8 cellular contexts compared by ENCODE assay signal in the genomic region with DNA sequence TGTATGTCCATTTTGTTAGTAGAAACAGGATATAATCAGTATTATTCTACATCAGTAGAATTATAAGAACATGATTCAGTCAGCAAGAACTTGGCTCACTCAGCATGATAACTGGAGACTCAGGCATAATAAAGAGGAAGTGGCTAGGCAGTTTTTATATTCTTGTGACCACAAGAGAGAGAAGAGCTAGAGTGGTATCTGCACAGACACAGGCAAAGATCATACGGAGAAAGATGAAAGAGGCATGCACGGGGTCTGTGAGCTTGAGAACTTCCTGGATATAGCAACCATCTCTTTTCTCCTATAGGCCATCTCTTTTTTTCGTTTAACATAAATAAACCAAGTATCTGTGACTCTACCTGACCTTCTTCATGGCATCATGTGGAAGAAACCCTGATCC. TPM values are rescaled to one million over a fixed set of nuclear protein-coding genes. Genes with fewer than 3 reads are reported as not detected.
DNase-seq lines count a peak whose midpoint lies in the region; ATAC-seq and TF ChIP-seq lines count a peak whose summit lies in the region.

No MANE protein-coding gene starts in this region.

- no peaks in the 10 kb centered on the region for H3K36me3 Mint-ChIP-seq in activated T-cell treated with anti-CD3 and anti-CD28 coated beads, Interleukin-2, amount 50 U/mL, for 24 hours (ENCODE audit: low read depth)
- H3K36me3 Mint-ChIP-seq in immature natural killer cell = no peaks in the 10 kb centered on the region

- no peaks in the 10 kb centered on the region for H3K9me3 Mint-ChIP-seq in activated T-cell treated with anti-CD3 and anti-CD28 coated beads, Interleukin-2, amount 50 U/mL, for 24 hours
- no peaks in the 10 kb centered on the region for H3K9me3 Mint-ChIP-seq in immature natural killer cell

- peak; percentile 92 for DNase-seq in GM12865 (ENCODE audit: low read depth)
- DNase-seq in activated T-cell treated with anti-CD3 and anti-CD28 coated beads, Interleukin-2, amount 50 U/mL, for 24 hours = no peak
- peak; percentile 57 to 73 (median 66) for DNase-seq in immature natural killer cell
- no peak for DNase-seq in NCI-H1417 treated with DMSO at 0.1 percent for 48 hours (lab: John Stamatoyannopoulos, UW)
- no peak for DNase-seq in epidermal melanocyte (ENCODE audit: insufficient read length, low spot score)
- no peak for DNase-seq in NCI-H1436 (lab: John Stamatoyannopoulos, UW)

- peak overlapping the region; percentile 87 for H3K27ac Mint-ChIP-seq in activated T-cell treated with anti-CD3 and anti-CD28 coated beads, Interleukin-2, amount 50 U/mL, for 24 hours
- peak overlapping the region; percentile 60 to 95 (median 87) for H3K27ac Mint-ChIP-seq in immature natural killer cell

- no peak overlapping the region for H3K4me3 ChIP-seq in GM12865 (ENCODE audit: low read depth, low read length)

- H3K27ac ChIP-seq in KOPT-K1 (ENCODE audit: low read depth, low read length, poor library complexity, severe bottlenecking) = peak overlapping the region; percentile 79

- H3K4me3 Mint-ChIP-seq in activated T-cell treated with anti-CD3 and anti-CD28 coated beads, Interleukin-2, amount 50 U/mL, for 24 hours = peak overlapping the region; percentile 6
- peak overlapping the region; percentile 12 to 68 (median 62) for H3K4me3 Mint-ChIP-seq in immature natural killer cell

- peak; percentile 100 for ATAC-seq in GM21619 (IDR thresholded peaks at IDR 0.05; ENCODE audit: unreplicated experiment)

- H3K36me3 ChIP-seq in KOPT-K1 (ENCODE audit: insufficient read depth, low read length) = no peaks in the 10 kb centered on the region

- TF ChIP-seq CTCF in GM12865 (IDR thresholded peaks at IDR 0.05; ENCODE audit: insufficient read depth, low read depth, low read length, missing control alignments) = no peak

- H3K9me3 ChIP-seq in KOPT-K1 (ENCODE audit: insufficient read depth, low read length, poor library complexity, severe bottlenecking) = no peaks in the 10 kb centered on the region

- peaks cover 68% of the 10 kb centered on the region for H3K4me1 Mint-ChIP-seq in activated T-cell treated with anti-CD3 and anti-CD28 coated beads, Interleukin-2, amount 50 U/mL, for 24 hours (ENCODE audit: low read depth)
- H3K4me1 Mint-ChIP-seq in immature natural killer cell = peaks cover 64 to 69% of the 10 kb centered on the region in 2 donors

- no peaks in the 10 kb centered on the region for H3K27me3 Mint-ChIP-seq in activated T-cell treated with anti-CD3 and anti-CD28 coated beads, Interleukin-2, amount 50 U/mL, for 24 hours
- peaks cover 0 to 1% (median 0%) of the 10 kb centered on the region in 3 donors for H3K27me3 Mint-ChIP-seq in immature natural killer cell (ENCODE audit: low read depth in 3 of 3)

RNA-seq across cellular contexts. Expression of a gene that starts 46.8 kb away (rescaled TPM):
- 10 to 100 TPM in 1 of 3 donors, 1 to 10 TPM in 2; 2.0 to 10.9 (median 5.9) TPM for polyA plus RNA-seq in immature natural killer cell

Comparison
In these comparisons a context has a peak if more than half of its experiments do, and no peak if none do; other contexts are left out.
1. DNase-seq: peak in GM12865 (single experiment) and immature natural killer cell (3 of 3); none in activated T-cell treated with anti-CD3 and anti-CD28 coated beads, Interleukin-2, amount 50 U/mL, for 24 hours (single experiment), NCI-H1417 treated with DMSO at 0.1 percent for 48 hours (single experiment), epidermal melanocyte (single experiment) and NCI-H1436 (single experiment).